ENCODE assay signal across 10 cellular contexts in genomic region chr11:6259638-6260019, GRCh38. TPM values are rescaled to one million over a fixed set of nuclear protein-coding genes. Genes with fewer than 3 reads are reported as not detected.
DNase-seq lines count a peak whose midpoint lies in the region; ATAC-seq and TF ChIP-seq lines count a peak whose summit lies in the region.
"Had no signal": no experiment of that assay in that cellular context is flagged by ENCODE, and none has a peak within 500 bp of the region (broad histone marks: within the 10 kb centered on the region; RNA-seq: fewer than 3 reads in every experiment).

TSS of gene CCKBR (plus strand) at chr11:6259838. CDS start at chr11:6259929, 91 bp downstream.

- no peaks in the 10 kb centered on the region for H3K79me2 ChIP-seq in mammary epithelial cell (ENCODE audit: insufficient read depth, low read length)

- no peaks in the 10 kb centered on the region for H4K20me1 ChIP-seq in mammary epithelial cell (ENCODE audit: insufficient read depth, low read length)

- in situ Hi-C loops in mammary epithelial cell (cut with MboI; ENCODE audit: low sequenced_read_pairs in 2 of 2): loop anchor here in 1 of 2 donors (10.0 kb wide), 1 partner anchor 55 kb away; no protein-coding TSS in a partner anchor

- TF ChIP-seq CTCF in CD14-positive monocyte (IDR thresholded peaks at IDR 0.05) (no peak), mammary epithelial cell (conservative IDR thresholded peaks at IDR 0.05 in 1 of 2, IDR thresholded peaks at IDR 0.05 in 1 of 2; ENCODE audit: extremely low read depth in 1 of 2, insufficient read depth in 1 of 2, low read depth in 1 of 2, low read length in 2 of 2) (no peak), lower lobe of right lung (IDR thresholded peaks at IDR 0.05) (no peak), thyroid gland (IDR thresholded peaks at IDR 0.05) (no peak)

- intact Hi-C loops in CD14-positive monocyte (cut with micrococcal nuclease): no loop called here
- intact Hi-C loops in mammary epithelial cell (cut with micrococcal nuclease): no loop called here
- intact Hi-C loops in lower lobe of right lung (cut with DNase I): no loop called here
- intact Hi-C loops in thyroid gland (cut with DNase I): loop anchor here (10.0 kb wide), 1 partner anchor 55 kb away; no protein-coding TSS in a partner anchor

- no CpG with 5 or more reads among the region's 35 CpGs for WGBS in mammary epithelial cell (ENCODE audit: low coverage, missing lambda C conversion rate)
- WGBS in thyroid gland, 2 donors: 1 to 2% methylated on average over 21 of the region's 35 CpGs

- no peaks in the 10 kb centered on the region for H3K36me3 Mint-ChIP-seq in CD14-positive monocyte

- H3K27ac Mint-ChIP-seq in CD14-positive monocyte: no peak within 1 kb of the TSS

- no peak within 1 kb of the TSS for H3K27ac ChIP-seq in mammary epithelial cell (ENCODE audit: insufficient read depth, low read depth, low read length)
- no peak within 1 kb of the TSS for H3K27ac ChIP-seq in lower lobe of right lung
- H3K27ac ChIP-seq in thyroid gland: no peak within 1 kb of the TSS

- peaks cover 0 to 12% (median 2%) of the 10 kb centered on the region in 7 donors for H3K9me3 Mint-ChIP-seq in CD14-positive monocyte

- peak within 1 kb of the TSS; percentile 56 for H3K4me2 ChIP-seq in mammary epithelial cell (ENCODE audit: insufficient read depth, low read depth, low read length)

- H3K27me3 ChIP-seq in mammary epithelial cell (ENCODE audit: insufficient read depth, low read length) (peaks cover 25% of the 10 kb centered on the region), lower lobe of right lung (ENCODE audit: low read depth) (peaks cover 46% of the 10 kb centered on the region), thyroid gland (no peaks in the 10 kb centered on the region)

- dilution Hi-C loops in mammary epithelial cell (cut with HindIII; ENCODE audit: low sequenced_read_pairs): loop anchor here (10.0 kb wide), 1 partner anchor 45 kb away; no protein-coding TSS in a partner anchor

- H3K4me1 Mint-ChIP-seq in CD14-positive monocyte: peaks cover 12% of the 10 kb centered on the region

- CTCF ChIA-PET in mammary epithelial cell (lab: Charles Lee; ENCODE audit: low non-redundant PET): no interaction called here

- H3K9ac ChIP-seq in mammary epithelial cell (ENCODE audit: insufficient read depth, low read length): no peak within 1 kb of the TSS

- peak within 1 kb of the TSS; percentile 59 to 84 for H3K4me3 Mint-ChIP-seq in CD14-positive monocyte

- no peak for DNase-seq in CD14-positive monocyte (ENCODE audit: low spot score)
- DNase-seq in NCI-H345 treated with DMSO at 0.1 percent for 48 hours (lab: John Stamatoyannopoulos, UW; ENCODE audit: unreplicated experiment): peak; percentile 26
- DNase-seq in mammary epithelial cell: no peak
- peak; percentile 55 for DNase-seq in lower lobe of right lung
- peak; percentile 53 for DNase-seq in thyroid gland
- DNase-seq in HT-29 (ENCODE audit: low spot score): no peak
- DNase-seq in NCI-H446 treated with DMSO at 0.1 percent for 48 hours (lab: John Stamatoyannopoulos, UW): no peak

- no TSS peak for BruUV-seq in mammary epithelial cell (replicated peaks; lab: Mats Ljungman, UMichigan)

- H3K9me3 ChIP-seq in mammary epithelial cell (replicated peaks; ENCODE audit: insufficient read depth, low read length): no peaks in the 10 kb centered on the region
- H3K9me3 ChIP-seq in lower lobe of right lung: no peaks in the 10 kb centered on the region
- H3K9me3 ChIP-seq in thyroid gland: no peaks in the 10 kb centered on the region

- H3K4me1 ChIP-seq in mammary epithelial cell (ENCODE audit: insufficient read depth, low read length): peaks cover 7% of the 10 kb centered on the region
- H3K4me1 ChIP-seq in lower lobe of right lung: peaks cover 12% of the 10 kb centered on the region
- peaks cover 12 to 15% of the 10 kb centered on the region in 2 donors for H3K4me1 ChIP-seq in thyroid gland

- H3K4me3 ChIP-seq in mammary epithelial cell (replicated peaks in 1 of 3; ENCODE audit: insufficient read depth in 1 of 3, low read depth in 2 of 3, low read length in 3 of 3) (peak within 1 kb of the TSS in 1 of 3 experiments; percentile 19), lower lobe of right lung (peak within 1 kb of the TSS; percentile 48), thyroid gland (replicated peaks in 1 of 3) (peak within 1 kb of the TSS in 1 of 3 donors; percentile 40)

- H3K36me3 ChIP-seq in mammary epithelial cell (ENCODE audit: insufficient read depth, low read length) (no peaks in the 10 kb centered on the region), lower lobe of right lung (no peaks in the 10 kb centered on the region), thyroid gland (no peaks in the 10 kb centered on the region)

- H2AFZ ChIP-seq in mammary epithelial cell (ENCODE audit: low read depth, low read length): peak within 1 kb of the TSS; percentile 36

- peak; percentile 74 to 79 for ATAC-seq in lower lobe of right lung
- no peak for ATAC-seq in HG03280 (IDR thresholded peaks at IDR 0.05; ENCODE audit: unreplicated experiment)

- H3K27me3 Mint-ChIP-seq in CD14-positive monocyte (ENCODE audit: low read depth in 3 of 3): peaks cover 0 to 26% (median 0%) of the 10 kb centered on the region in 3 donors

- no peak for TF ChIP-seq POLR2A in thyroid gland (IDR thresholded peaks at IDR 0.05)

RNA-seq across cellular contexts. Expression of gene CCKBR, which starts in this region (rescaled TPM):
- polyA plus RNA-seq in CD14-positive monocyte (not detected), mammary epithelial cell (not detected)
- total RNA-seq in mammary epithelial cell (not detected), lower lobe of right lung (not detected), thyroid gland (1 to 10 TPM in 1 of 4 donors, not detected in 3; 1.0 TPM)
- not detected for polyA minus RNA-seq in mammary epithelial cell
- not detected in 2 replicates for total RNA-seq in HT-29 (2014; rRNA removed; shearing (Covaris generic))
- total RNA-seq: renal cortical epithelial cell; T-helper 2 cell treated with Interferon-gamma antibody and Interleukin-4, amounts not matched to agents 100 ng/mL and 5 ng/mL, for 36 hours had no signal

Comparison
In these comparisons a context has a peak if more than half of its experiments do, and no peak if none do; other contexts are left out.
1. Peak in DNase-seq, ATAC-seq and H3K4me3 ChIP-seq in lower lobe of right lung; RNA of the gene not detected or under 1 TPM.
2. DNase-seq: peak in NCI-H345 treated with DMSO at 0.1 percent for 48 hours (single experiment) and thyroid gland (2 of 2); none in CD14-positive monocyte (single experiment), mammary epithelial cell (single experiment), HT-29 (single experiment) and NCI-H446 treated with DMSO at 0.1 percent for 48 hours (single experiment).